In genomic region chr18:26928669-26929313, GRCh38 we compare ENCODE assay signal across 30 cellular contexts.
"Had no signal": no experiment of that assay in that cellular context is flagged by ENCODE, and none has a peak within 500 bp of the region (broad histone marks: within the 10 kb centered on the region; RNA-seq: fewer than 3 reads in every experiment).

No MANE protein-coding gene starts in this region.

- H3K27ac Mint-ChIP-seq: activated CD4-positive, alpha-beta memory T cell treated with anti-CD3 and anti-CD28 coated beads, Interleukin-2, amount 10 ng/mL, durations not matched to agents 7 days and 5 days; activated CD4-positive, alpha-beta T cell treated with anti-CD3 and anti-CD28 coated beads, Interleukin-2, amount 10 ng/mL, durations not matched to agents 7 days and 5 days; activated naive CD4-positive, alpha-beta T cell treated with anti-CD3 and anti-CD28 coated beads, Interleukin-2, amount 50 U/mL, for 24 hours; activated T-helper 17 cell treated with anti-CD3 and anti-CD28 coated beads, Interleukin-2, amount 50 U/mL, for 72 hours; effector memory CD8-positive, alpha-beta T cell; immature natural killer cell; memory B cell; progenitor cell of endocrine pancreas; T-helper 17 cell had no signal

- H3K36me3 ChIP-seq: left ventricle myocardium inferior, ovary, thoracic aorta, WERI-Rb-1 had no signal

- H3K9me3 ChIP-seq: left ventricle myocardium inferior, ovary, thoracic aorta had no signal

- H3K4me3 Mint-ChIP-seq: activated CD4-positive, alpha-beta memory T cell treated with anti-CD3 and anti-CD28 coated beads, Interleukin-2, amount 10 ng/mL, durations not matched to agents 7 days and 5 days; activated CD4-positive, alpha-beta T cell treated with anti-CD3 and anti-CD28 coated beads, Interleukin-2, amount 10 ng/mL, durations not matched to agents 7 days and 5 days; activated naive CD4-positive, alpha-beta T cell treated with anti-CD3 and anti-CD28 coated beads, Interleukin-2, amount 50 U/mL, for 24 hours; activated T-cell treated with anti-CD3 and anti-CD28 coated beads, Interleukin-2, amount 50 U/mL, for 4 hours; activated T-helper 17 cell treated with anti-CD3 and anti-CD28 coated beads, Interleukin-2, amount 50 U/mL, for 72 hours; effector memory CD8-positive, alpha-beta T cell; immature natural killer cell; memory B cell; naive thymus-derived CD4-positive, alpha-beta T cell; T-helper 17 cell had no signal

- H3K36me3 Mint-ChIP-seq: activated naive CD4-positive, alpha-beta T cell treated with anti-CD3 and anti-CD28 coated beads, Interleukin-2, amount 50 U/mL, for 24 hours; immature natural killer cell; memory B cell; naive thymus-derived CD4-positive, alpha-beta T cell had no signal

- H3K27me3 ChIP-seq: dorsolateral prefrontal cortex, ovary had no signal

- H3K4me1 Mint-ChIP-seq: activated CD4-positive, alpha-beta memory T cell treated with anti-CD3 and anti-CD28 coated beads, Interleukin-2, amount 10 ng/mL, durations not matched to agents 7 days and 5 days; activated CD4-positive, alpha-beta T cell treated with anti-CD3 and anti-CD28 coated beads, Interleukin-2, amount 10 ng/mL, durations not matched to agents 7 days and 5 days; activated naive CD4-positive, alpha-beta T cell treated with anti-CD3 and anti-CD28 coated beads, Interleukin-2, amount 50 U/mL, for 24 hours; activated T-helper 17 cell treated with anti-CD3 and anti-CD28 coated beads, Interleukin-2, amount 50 U/mL, for 72 hours; immature natural killer cell; memory B cell; T-helper 17 cell had no signal

- DNase-seq: activated CD4-positive, alpha-beta memory T cell treated with anti-CD3 and anti-CD28 coated beads, Interleukin-2, amount 10 ng/mL, durations not matched to agents 7 days and 5 days; activated CD4-positive, alpha-beta T cell treated with anti-CD3 and anti-CD28 coated beads, Interleukin-2, amount 10 ng/mL, durations not matched to agents 7 days and 5 days; activated CD4-positive, CD25-positive, alpha-beta regulatory T cell treated with anti-CD3 and anti-CD28 coated beads, Interleukin-2, amount 50 U/mL, for 72 hours; activated gamma-delta T cell treated with Interleukin-2 at 50 U/mL for 16 hours; activated T-cell treated with anti-CD3 and anti-CD28 coated beads, Interleukin-2, amount 50 U/mL, for 4 hours; dorsolateral prefrontal cortex; effector memory CD8-positive, alpha-beta T cell; foreskin fibroblast; head of caudate nucleus; hippocampal formation; immature natural killer cell; kidney glomerular epithelial cell; left ventricle myocardium inferior; midbrain; naive thymus-derived CD4-positive, alpha-beta T cell; ovary; retina; stimulated activated CD4-positive, alpha-beta T cell treated with anti-CD3 and anti-CD28 coated beads, Interleukin-12 subunit alpha, Interleukin-12 subunit beta, amount 100 ng/mL, for 4 hours; stimulated activated CD4-positive, alpha-beta T cell treated with anti-CD3 and anti-CD28 coated beads, Interleukin-4, amount 100 ng/mL, for 1 hour; stimulated activated naive CD8-positive, alpha-beta T cell treated with anti-CD3 and anti-CD28 coated beads, Interleukin-15, Interleukin-2, amounts not matched to agents 100 U/mL and 50 U/mL, for 24 hours; T-helper 17 cell; T1000; WERI-Rb-1 had no signal

- H3K4me3 ChIP-seq: coronary artery, dorsolateral prefrontal cortex, left ventricle myocardium inferior, ovary, skin epidermis, thoracic aorta had no signal

- H3K27ac ChIP-seq: coronary artery, dorsolateral prefrontal cortex, left ventricle myocardium inferior, ovary, skin epidermis, thoracic aorta, WERI-Rb-1 had no signal

- H3K4me1 ChIP-seq: left ventricle myocardium inferior had no signal

- H3K27me3 Mint-ChIP-seq: activated CD4-positive, alpha-beta memory T cell treated with anti-CD3 and anti-CD28 coated beads, Interleukin-2, amount 10 ng/mL, durations not matched to agents 7 days and 5 days; activated naive CD4-positive, alpha-beta T cell treated with anti-CD3 and anti-CD28 coated beads, Interleukin-2, amount 50 U/mL, for 24 hours; activated T-helper 17 cell treated with anti-CD3 and anti-CD28 coated beads, Interleukin-2, amount 50 U/mL, for 72 hours; effector memory CD8-positive, alpha-beta T cell; progenitor cell of endocrine pancreas; T-helper 17 cell had no signal

- H3K9me3 Mint-ChIP-seq: activated CD4-positive, alpha-beta T cell treated with anti-CD3 and anti-CD28 coated beads, Interleukin-2, amount 10 ng/mL, durations not matched to agents 7 days and 5 days; activated naive CD4-positive, alpha-beta T cell treated with anti-CD3 and anti-CD28 coated beads, Interleukin-2, amount 50 U/mL, for 24 hours had no signal
